In genomic region chr12:108568653-108569154, GRCh38 we compare ENCODE assay signal across 7 cellular contexts. TPM values are rescaled to one million over a fixed set of nuclear protein-coding genes. Genes with fewer than 3 reads are reported as not detected.
DNase-seq lines count a peak whose midpoint lies in the region; ATAC-seq and TF ChIP-seq lines count a peak whose summit lies in the region.

No MANE protein-coding gene starts in this region.

- no peak for TF ChIP-seq EP300 in upper lobe of left lung (IDR thresholded peaks at IDR 0.05)

- TF ChIP-seq POLR2A in upper lobe of left lung (IDR thresholded peaks at IDR 0.05) = no peak
- no peak for TF ChIP-seq POLR2A in erythroblast (IDR thresholded peaks at IDR 0.05; ENCODE audit: low read length)

- H3K27ac ChIP-seq in hepatocyte = peak overlapping the region; percentile 67
- H3K27ac ChIP-seq in upper lobe of left lung = peak overlapping the region in 3 of 4 donors; percentile 15 to 53 (median 35)

- no peak overlapping the region for H3K4me2 ChIP-seq in hepatocyte

- no peak overlapping the region for H2AFZ ChIP-seq in hepatocyte

- no peaks in the 10 kb centered on the region for H3K9me2 ChIP-seq in hepatocyte (replicated peaks; ENCODE audit: insufficient read depth)

- WGBS in hepatocyte (ENCODE audit: low lambda C conversion rate, missing lambda C conversion rate) = 89% methylated on average over 9 of the region's 9 CpGs
- 70 to 83% methylated on average over 9 of the region's 9 CpGs for WGBS in upper lobe of left lung, 2 donors

- peak; percentile 74 for ATAC-seq in GM19372 (IDR thresholded peaks at IDR 0.05; ENCODE audit: low read depth, unreplicated experiment)
- ATAC-seq in HG03280 (IDR thresholded peaks at IDR 0.05; ENCODE audit: unreplicated experiment) = peak; percentile 77
- no peak for ATAC-seq in upper lobe of left lung (ENCODE audit: low FRiP score in 2 of 2)

- TF ChIP-seq CTCF in hepatocyte (IDR thresholded peaks at IDR 0.05; ENCODE audit: poor library complexity) = no peak
- TF ChIP-seq CTCF in upper lobe of left lung (IDR thresholded peaks at IDR 0.05) = no peak

- H3K4me3 ChIP-seq in hepatocyte (no peak overlapping the region), upper lobe of left lung (no peak overlapping the region)

- H3K79me2 ChIP-seq in hepatocyte = peaks cover 14% of the 10 kb centered on the region

- H3K9me3 ChIP-seq in hepatocyte (ENCODE audit: low read depth) = no peaks in the 10 kb centered on the region
- H3K9me3 ChIP-seq in upper lobe of left lung = no peaks in the 10 kb centered on the region

- peak; percentile 40 to 51 for DNase-seq in activated CD4-positive, alpha-beta T cell treated with anti-CD3 and anti-CD28 coated beads for 4 hours
- no peak for DNase-seq in hepatocyte (ENCODE audit: low spot score)
- DNase-seq in upper lobe of left lung = no peak
- DNase-seq in NCI-H2227 (lab: John Stamatoyannopoulos, UW; ENCODE audit: unreplicated experiment) = no peak
- no peak for DNase-seq in erythroblast (lab: John Stamatoyannopoulos, UW)

- H3K36me3 ChIP-seq in hepatocyte (replicated peaks; ENCODE audit: insufficient read depth, low read depth) = no peaks in the 10 kb centered on the region
- peaks cover 23 to 62% (median 50%) of the 10 kb centered on the region in 4 donors for H3K36me3 ChIP-seq in upper lobe of left lung

- H3K27me3 ChIP-seq in hepatocyte (no peaks in the 10 kb centered on the region), upper lobe of left lung (no peaks in the 10 kb centered on the region)

- no peaks in the 10 kb centered on the region for H4K20me1 ChIP-seq in hepatocyte (ENCODE audit: insufficient read depth, poor library complexity, severe bottlenecking)

- H3K4me1 ChIP-seq in hepatocyte (ENCODE audit: insufficient read depth) (peaks cover 9% of the 10 kb centered on the region), upper lobe of left lung (peaks cover 10 to 34% (median 19%) of the 10 kb centered on the region in 4 donors)

RNA-seq across cellular contexts. Expression of gene ISCU, which starts 6.3 kb away (rescaled TPM):
- total RNA-seq in hepatocyte (107 and 116 TPM in 2 replicates), upper lobe of left lung (100 to 1,000 TPM; 130 to 192 (median 152) TPM)
- 149 and 169 TPM in 2 replicates for polyA plus RNA-seq in hepatocyte

RNA-seq across cellular contexts. Expression of gene SART3, which starts 7.7 kb away (rescaled TPM):
- total RNA-seq in hepatocyte = 41.0 and 60.4 TPM in 2 replicates
- polyA plus RNA-seq in hepatocyte = 20.0 and 25.0 TPM in 2 replicates
- 100 to 1,000 TPM in 1 of 6 donors, 10 to 100 TPM in 5; 36.9 to 235 (median 63.9) TPM for total RNA-seq in upper lobe of left lung

RNA-seq across cellular contexts. Expression of gene TMEM119, which starts 29.2 kb away (rescaled TPM):
- total RNA-seq in hepatocyte (69.7 and 70.1 TPM in 2 replicates), upper lobe of left lung (10 to 100 TPM in 5 of 6 donors, 1 to 10 TPM in 1; 1.5 to 50.7 (median 20.5) TPM)
- 54.4 and 59.6 TPM in 2 replicates for polyA plus RNA-seq in hepatocyte

RNA-seq across cellular contexts. Expression of gene FICD, which starts 53.6 kb away (rescaled TPM):
- total RNA-seq in hepatocyte (6.3 and 6.4 TPM in 2 replicates), upper lobe of left lung (10 to 100 TPM in 4 of 6 donors, 1 to 10 TPM in 2; 6.5 to 15.3 (median 12.2) TPM)
- 6.2 and 6.7 TPM in 2 replicates for polyA plus RNA-seq in hepatocyte

Comparison
In these comparisons a context has a peak if more than half of its experiments do, and no peak if none do; other contexts are left out.
1. ATAC-seq: peak in GM19372 (single experiment) and HG03280 (single experiment); none in upper lobe of left lung (0 of 2).
2. DNase-seq: peak in activated CD4-positive, alpha-beta T cell treated with anti-CD3 and anti-CD28 coated beads for 4 hours (2 of 2); none in hepatocyte (single experiment), upper lobe of left lung (0 of 2), NCI-H2227 (single experiment) and erythroblast (0 of 2).